17 cellular contexts compared by ENCODE assay signal in genomic region chr14:75653563-75653962, GRCh38.
"Had no signal": no experiment of that assay in that cellular context is flagged by ENCODE, and none has a peak within 500 bp of the region (broad histone marks: within the 10 kb centered on the region; RNA-seq: fewer than 3 reads in every experiment).

No MANE protein-coding gene starts in this region.

- H3K36me3 ChIP-seq: ovary, uterus had no signal

- H3K27me3 ChIP-seq: ovary, right atrium auricular region, spleen, suprapubic skin, tibial artery, uterus had no signal

- H3K4me3 ChIP-seq: left ventricle myocardium inferior, lung, ovary, right atrium auricular region, skin epidermis, spleen, suprapubic skin, thoracic aorta, tibial artery, uterus had no signal

- H3K9me3 Mint-ChIP-seq: immature natural killer cell; mesothelial cell of epicardium; naive thymus-derived CD4-positive, alpha-beta T cell; natural killer cell treated with Interleukin-12 subunit alpha and Interleukin-12 subunit beta and Interleukin-15 and Interleukin-18, amount 100 ng/mL, for 72 hours; stimulated activated effector memory CD8-positive, alpha-beta T cell treated with anti-CD3 and anti-CD28 coated beads, Interleukin-12 subunit alpha, Interleukin-12 subunit beta, amount 100 ng/mL, for 72 hours; stimulated activated naive CD8-positive, alpha-beta T cell treated with anti-CD3 and anti-CD28 coated beads, Interleukin-15, Interleukin-2, amounts not matched to agents 100 ng/mL and 50 ng/mL, for 24 hours had no signal

- H3K4me3 Mint-ChIP-seq: immature natural killer cell; mesothelial cell of epicardium; naive thymus-derived CD4-positive, alpha-beta T cell; natural killer cell treated with Interleukin-12 subunit alpha and Interleukin-12 subunit beta and Interleukin-15 and Interleukin-18, amount 100 ng/mL, for 72 hours; stimulated activated effector memory CD8-positive, alpha-beta T cell treated with anti-CD3 and anti-CD28 coated beads, Interleukin-12 subunit alpha, Interleukin-12 subunit beta, amount 100 ng/mL, for 72 hours; stimulated activated naive CD8-positive, alpha-beta T cell treated with anti-CD3 and anti-CD28 coated beads, Interleukin-15, Interleukin-2, amounts not matched to agents 100 ng/mL and 50 ng/mL, for 24 hours had no signal

- H3K9me3 ChIP-seq: left ventricle myocardium inferior, ovary, right atrium auricular region, spleen, suprapubic skin, thoracic aorta, tibial artery, uterus had no signal

- H3K27ac Mint-ChIP-seq: mesothelial cell of epicardium; natural killer cell treated with Interleukin-12 subunit alpha and Interleukin-12 subunit beta and Interleukin-15 and Interleukin-18, amount 100 ng/mL, for 72 hours; progenitor cell of endocrine pancreas; stimulated activated effector memory CD8-positive, alpha-beta T cell treated with anti-CD3 and anti-CD28 coated beads, Interleukin-12 subunit alpha, Interleukin-12 subunit beta, amount 100 ng/mL, for 72 hours; stimulated activated naive CD8-positive, alpha-beta T cell treated with anti-CD3 and anti-CD28 coated beads, Interleukin-15, Interleukin-2, amounts not matched to agents 100 ng/mL and 50 ng/mL, for 24 hours had no signal

- H3K4me1 ChIP-seq: uterus had no signal

- H3K27me3 Mint-ChIP-seq: naive thymus-derived CD4-positive, alpha-beta T cell; natural killer cell treated with Interleukin-12 subunit alpha and Interleukin-12 subunit beta and Interleukin-15 and Interleukin-18, amount 100 ng/mL, for 72 hours; progenitor cell of endocrine pancreas; stimulated activated naive CD8-positive, alpha-beta T cell treated with anti-CD3 and anti-CD28 coated beads, Interleukin-15, Interleukin-2, amounts not matched to agents 100 ng/mL and 50 ng/mL, for 24 hours had no signal

- H3K27ac ChIP-seq: left ventricle myocardium inferior, ovary, right atrium auricular region, skin epidermis, spleen, suprapubic skin, thoracic aorta, tibial artery, uterus had no signal
